11 cellular contexts compared by ENCODE assay signal in the genomic region with DNA sequence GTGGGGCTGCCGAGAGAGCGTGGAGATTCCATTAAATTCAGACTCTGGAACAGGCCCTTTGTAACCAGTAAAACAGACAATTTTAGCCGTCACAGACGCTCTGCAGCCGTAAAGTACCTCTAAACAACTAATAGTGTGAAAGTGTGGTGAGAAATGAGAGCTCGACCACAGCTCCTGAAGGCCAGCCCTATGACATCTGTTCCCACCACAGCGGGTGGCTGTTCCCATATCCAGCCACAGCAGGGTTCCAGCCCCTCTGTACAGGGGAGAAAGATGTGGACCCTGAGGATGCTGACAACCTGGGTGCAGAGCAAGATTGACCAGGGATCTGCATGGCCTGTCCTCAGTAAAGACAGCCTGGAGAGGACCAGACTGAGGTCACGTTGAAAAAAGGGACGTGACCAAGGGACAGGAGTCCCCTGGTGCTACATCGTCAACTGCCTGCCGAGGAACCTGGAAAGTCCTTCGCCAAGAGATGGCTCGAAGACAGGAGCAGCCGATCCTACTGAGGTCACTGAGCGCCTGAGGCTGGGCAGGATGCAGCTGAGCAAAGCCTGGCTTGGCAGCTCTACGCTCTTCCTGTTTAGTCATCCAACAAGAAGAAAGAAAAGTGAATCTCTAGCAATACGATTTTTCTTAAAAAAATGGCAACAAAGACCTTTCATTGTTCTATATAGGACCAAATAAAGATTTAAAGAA.
A peak's percentile ranks its signal among the peaks of the same experiment; 100 is the strongest.
DNase-seq lines count a peak whose midpoint lies in the region; ATAC-seq and TF ChIP-seq lines count a peak whose summit lies in the region.
"Had no signal": no experiment of that assay in that cellular context is flagged by ENCODE, and none has a peak within 500 bp of the region (broad histone marks: within the 10 kb centered on the region; RNA-seq: fewer than 3 reads in every experiment).

No MANE protein-coding gene starts in this region.

- no peak for ATAC-seq in GM21528 (IDR thresholded peaks at IDR 0.05; ENCODE audit: low FRiP score, unreplicated experiment)
- ATAC-seq in right lobe of liver = no peak

- no peaks in the 10 kb centered on the region for H3K27me3 ChIP-seq in right lobe of liver
- H3K27me3 ChIP-seq: BLaER1, vagina had no signal

- H3K36me3 ChIP-seq in right lobe of liver = no peaks in the 10 kb centered on the region
- H3K36me3 ChIP-seq: BLaER1, vagina had no signal

- intact Hi-C loops in right lobe of liver (cut with DNase I) = no loop called here

- WGBS in right lobe of liver (ENCODE audit: insufficient coverage, low coverage, low lambda C conversion rate, missing lambda C conversion rate) = 78% methylated on average over 13 of the region's 17 CpGs

- no peaks in the 10 kb centered on the region for H3K9me3 ChIP-seq in right lobe of liver
- H3K9me3 ChIP-seq: vagina had no signal

- peak overlapping the region; percentile 29; the same call in 1 of the 2 replicates for H3K27ac ChIP-seq in C4-2B
- H3K27ac ChIP-seq in right lobe of liver = no peak overlapping the region
- H3K27ac ChIP-seq: BLaER1, vagina had no signal

- DNase-seq in H4 (ENCODE audit: low spot score) (peak; percentile 71), T1000 (lab: John Stamatoyannopoulos, UW) (peak; percentile 27), foreskin melanocyte (peak; percentile 85), right lobe of liver (no peak), middle frontal gyrus (ENCODE audit: extremely low spot score, low spot score) (no peak), NCI-H446 treated with DMSO at 0.1 percent for 48 hours (lab: John Stamatoyannopoulos, UW) (no peak)
- DNase-seq: NCI-H1105 had no signal

- H3K4me3 ChIP-seq in right lobe of liver = no peak overlapping the region
- H3K4me3 ChIP-seq: BLaER1, vagina had no signal

- no peak for TF ChIP-seq POLR2A in right lobe of liver (IDR thresholded peaks at IDR 0.05)

- no peak for TF ChIP-seq CTCF in C4-2B (conservative IDR thresholded peaks at IDR 0.05)
- no peak for TF ChIP-seq CTCF in right lobe of liver (IDR thresholded peaks at IDR 0.05)

- H3K4me1 ChIP-seq in right lobe of liver = peaks cover 0 to 10% (median 0%) of the 10 kb centered on the region in 4 donors
- H3K4me1 ChIP-seq: BLaER1, vagina had no signal

Comparison
In these comparisons a context has a peak if more than half of its experiments do, and no peak if none do; other contexts are left out.
1. DNase-seq: peak in H4 (single experiment), T1000 (single experiment) and foreskin melanocyte (single experiment); none in right lobe of liver (0 of 3), middle frontal gyrus (single experiment) and NCI-H446 treated with DMSO at 0.1 percent for 48 hours (single experiment).